Comparison of ENCODE assay signal across 15 cellular contexts in genomic region chr5:157323107-157323706, GRCh38. TPM values are rescaled to one million over a fixed set of nuclear protein-coding genes. Genes with fewer than 3 reads are reported as not detected.
DNase-seq lines count a peak whose midpoint lies in the region; ATAC-seq and TF ChIP-seq lines count a peak whose summit lies in the region.
"Had no signal": no experiment of that assay in that cellular context is flagged by ENCODE, and none has a peak within 500 bp of the region (broad histone marks: within the 10 kb centered on the region; RNA-seq: fewer than 3 reads in every experiment).

No MANE protein-coding gene starts in this region.

- peaks cover 86% of the 10 kb centered on the region for H3K36me3 ChIP-seq in CD4-positive, CD25-positive, alpha-beta regulatory T cell (ENCODE audit: control insufficient read depth, insufficient read depth, low read length)
- H3K36me3 ChIP-seq in mesenchymal stem cell (ENCODE audit: control insufficient read depth in 1 of 2, insufficient read depth in 2 of 2, low read depth in 1 of 2, low read length in 2 of 2) = peaks cover 12 to 66% of the 10 kb centered on the region in 2 experiments

- H3K23ac ChIP-seq in mesenchymal stem cell (ENCODE audit: low read length in 2 of 2) = no peak overlapping the region

- no peak overlapping the region for H3K4me3 Mint-ChIP-seq in CD4-positive, CD25-positive, alpha-beta regulatory T cell
- no peak overlapping the region for H3K4me3 Mint-ChIP-seq in memory B cell
- H3K4me3 Mint-ChIP-seq: brain had no signal

- WGBS in mesenchymal stem cell = 77% methylated on average over 10 of the region's 10 CpGs

- no peak overlapping the region for H3K27ac ChIP-seq in CD4-positive, CD25-positive, alpha-beta regulatory T cell (ENCODE audit: insufficient read depth, low read length, poor library complexity, severe bottlenecking)
- H3K27ac ChIP-seq in mesenchymal stem cell (ENCODE audit: low read length, poor library complexity, severe bottlenecking) = no peak overlapping the region
- H3K27ac ChIP-seq: esophagus squamous epithelium had no signal

- H2BK15ac ChIP-seq in mesenchymal stem cell (ENCODE audit: low read depth, poor library complexity, severe bottlenecking) = no peak overlapping the region

- no peak overlapping the region for H3K4me3 ChIP-seq in CD4-positive, CD25-positive, alpha-beta regulatory T cell (ENCODE audit: low read depth, low read length)
- H3K4me3 ChIP-seq in astrocyte of the spinal cord (ENCODE audit: low read depth, low read length) = no peak overlapping the region
- H3K4me3 ChIP-seq in mesenchymal stem cell (ENCODE audit: insufficient read depth in 1 of 2, low read depth in 1 of 2, low read length in 2 of 2) = no peak overlapping the region
- H3K4me3 ChIP-seq: esophagus squamous epithelium had no signal

- no peak overlapping the region for H2AFZ ChIP-seq in mesenchymal stem cell (ENCODE audit: low read depth, low read length)

- peaks cover 65% of the 10 kb centered on the region for H3K36me3 Mint-ChIP-seq in CD4-positive, CD25-positive, alpha-beta regulatory T cell
- H3K36me3 Mint-ChIP-seq in memory B cell = peaks cover 47% of the 10 kb centered on the region

- no peak for ATAC-seq in CD4-positive, CD25-positive, alpha-beta regulatory T cell (ENCODE audit: low read depth in 2 of 2)
- ATAC-seq in memory B cell (ENCODE audit: low read depth) = no peak
- ATAC-seq: left colon had no signal

- peak; percentile 41 for TF ChIP-seq CTCF in GM12874 (IDR thresholded peaks at IDR 0.05; ENCODE audit: insufficient read depth, low read depth, low read length)
- peak; percentile 32 for TF ChIP-seq CTCF in astrocyte of the spinal cord (IDR thresholded peaks at IDR 0.05; ENCODE audit: low read depth, low read length)

- no peak overlapping the region for H4K8ac ChIP-seq in mesenchymal stem cell (ENCODE audit: low read length)

- no peak overlapping the region for H3K4ac ChIP-seq in mesenchymal stem cell (ENCODE audit: low read depth in 1 of 2, low read length in 2 of 2)

- H3K18ac ChIP-seq in mesenchymal stem cell (ENCODE audit: low read depth in 1 of 2, low read length in 2 of 2) = no peak overlapping the region

- peaks cover 5 to 20% (median 17%) of the 10 kb centered on the region in 4 donors for H3K4me1 Mint-ChIP-seq in CD4-positive, CD25-positive, alpha-beta regulatory T cell
- H3K4me1 Mint-ChIP-seq in memory B cell = peaks cover 2% of the 10 kb centered on the region

- H2BK120ac ChIP-seq in mesenchymal stem cell (ENCODE audit: low read depth, low read length) = no peak overlapping the region

- no peaks in the 10 kb centered on the region for H3K27me3 ChIP-seq in CD4-positive, CD25-positive, alpha-beta regulatory T cell (ENCODE audit: control insufficient read depth, insufficient read depth, low read length)
- peaks cover 0 to 2% of the 10 kb centered on the region in 2 experiments for H3K27me3 ChIP-seq in mesenchymal stem cell (ENCODE audit: control insufficient read depth in 1 of 2, insufficient read depth in 1 of 2, low read length in 2 of 2)
- H3K27me3 ChIP-seq: esophagus squamous epithelium had no signal

- H3K14ac ChIP-seq in mesenchymal stem cell (ENCODE audit: low read length in 2 of 2) = no peak overlapping the region

- H2BK5ac ChIP-seq in mesenchymal stem cell (ENCODE audit: low read depth, low read length, poor library complexity, severe bottlenecking) = no peak overlapping the region

- no peak for DNase-seq in CD4-positive, CD25-positive, alpha-beta regulatory T cell
- DNase-seq in astrocyte of the spinal cord (ENCODE audit: low read depth, low spot score) (no peak), memory B cell (ENCODE audit: low spot score in 2 of 2) (no peak), NCI-H2171 treated with DMSO at 0.1 percent for 48 hours (lab: John Stamatoyannopoulos, UW) (no peak), mesenchymal stem cell (no peak), epidermal melanocyte (ENCODE audit: insufficient read length, low spot score) (no peak)
- DNase-seq: EL; esophagus squamous epithelium; left colon; NCI-H1930; nucleus accumbens; stimulated activated naive CD4-positive, alpha-beta T cell treated with Interleukin-2 at 50 U/mL for 16 hours; T-helper 9 cell had no signal

- no peaks in the 10 kb centered on the region for H3K79me1 ChIP-seq in mesenchymal stem cell (replicated peaks; ENCODE audit: low read length, poor library complexity, severe bottlenecking)

- no peak overlapping the region for H2AK5ac ChIP-seq in mesenchymal stem cell (ENCODE audit: low read length, severe bottlenecking)

- H3K9me3 Mint-ChIP-seq in CD4-positive, CD25-positive, alpha-beta regulatory T cell = no peaks in the 10 kb centered on the region
- H3K9me3 Mint-ChIP-seq in memory B cell = no peaks in the 10 kb centered on the region
- H3K9me3 Mint-ChIP-seq: brain had no signal

- peaks cover 9% of the 10 kb centered on the region for H3K4me1 ChIP-seq in CD4-positive, CD25-positive, alpha-beta regulatory T cell (ENCODE audit: control insufficient read depth, insufficient read depth, low read length, poor library complexity, severe bottlenecking)
- no peaks in the 10 kb centered on the region for H3K4me1 ChIP-seq in mesenchymal stem cell (ENCODE audit: control insufficient read depth, insufficient read depth, low read depth, low read length)

- peak overlapping the region in 2 of 3 donors; percentile 32 to 43 for H3K27ac Mint-ChIP-seq in CD4-positive, CD25-positive, alpha-beta regulatory T cell
- peak overlapping the region; percentile 68 for H3K27ac Mint-ChIP-seq in memory B cell

- no peaks in the 10 kb centered on the region for H3K9me3 ChIP-seq in CD4-positive, CD25-positive, alpha-beta regulatory T cell (ENCODE audit: control insufficient read depth in 2 of 2, low read length in 2 of 2)
- no peaks in the 10 kb centered on the region for H3K9me3 ChIP-seq in mesenchymal stem cell (ENCODE audit: control insufficient read depth, low read length)
- H3K9me3 ChIP-seq: esophagus squamous epithelium had no signal

- H3K27me3 Mint-ChIP-seq in CD4-positive, CD25-positive, alpha-beta regulatory T cell = no peaks in the 10 kb centered on the region
- no peaks in the 10 kb centered on the region for H3K27me3 Mint-ChIP-seq in memory B cell
- H3K27me3 Mint-ChIP-seq: brain had no signal

- H2BK12ac ChIP-seq in mesenchymal stem cell (ENCODE audit: low read length in 2 of 2) = no peak overlapping the region

- no peak overlapping the region for H3K4me2 ChIP-seq in mesenchymal stem cell (ENCODE audit: low read length, poor library complexity, severe bottlenecking)

- in situ Hi-C loops in astrocyte of the spinal cord (cut with HindIII; ENCODE audit: low sequenced_read_pairs) = no loop called here

- H4K91ac ChIP-seq in mesenchymal stem cell (ENCODE audit: low read length) = no peak overlapping the region

- H3K9ac ChIP-seq in mesenchymal stem cell (ENCODE audit: low read length) = no peak overlapping the region

RNA-seq across cellular contexts. Expression of gene CYFIP2, which starts 57.3 kb away (rescaled TPM):
- total RNA-seq in CD4-positive, CD25-positive, alpha-beta regulatory T cell = 357 TPM
- 100 to 1,000 TPM; 332 to 383 (median 360) TPM for polyA plus RNA-seq in CD4-positive, CD25-positive, alpha-beta regulatory T cell
- polyA plus RNA-seq in mesenchymal stem cell (2013, experiment 1 of 2) = 5.5 TPM
- polyA plus RNA-seq in mesenchymal stem cell (2013, experiment 2 of 2) = 5.4 TPM
